ENCODE assay signal across 23 cellular contexts in the genomic region with DNA sequence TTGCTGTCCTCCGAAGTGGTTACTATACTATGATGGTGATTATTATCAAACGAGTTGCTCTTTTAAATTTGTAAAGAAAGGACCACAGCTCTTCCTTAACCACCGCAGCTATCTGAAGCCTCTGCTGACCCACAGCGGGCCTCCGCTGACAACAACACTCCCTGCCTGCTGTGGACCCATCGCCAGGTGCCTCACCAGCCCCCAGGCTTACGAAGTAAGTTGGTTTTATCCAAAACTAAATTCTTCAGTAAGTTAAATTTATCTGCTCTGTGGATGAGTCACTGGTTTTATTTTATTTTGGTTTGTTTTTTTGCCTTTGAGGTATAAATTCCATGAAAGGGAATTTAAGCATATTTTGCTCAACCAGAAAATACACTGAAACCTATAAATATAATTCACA.
"Had no signal": no experiment of that assay in that cellular context is flagged by ENCODE, and none has a peak within 500 bp of the region (broad histone marks: within the 10 kb centered on the region; RNA-seq: fewer than 3 reads in every experiment).

No MANE protein-coding gene starts in this region.

- H3K4me3 Mint-ChIP-seq: activated CD4-positive, alpha-beta memory T cell treated with anti-CD3 and anti-CD28 coated beads, Interleukin-2, amount 10 ng/mL, durations not matched to agents 7 days and 5 days; activated CD4-positive, alpha-beta T cell treated with anti-CD3 and anti-CD28 coated beads, Interleukin-2, amount 10 ng/mL, durations not matched to agents 24 days and 14 days; activated naive CD4-positive, alpha-beta T cell treated with anti-CD3 and anti-CD28 coated beads for 36 hours; activated naive CD8-positive, alpha-beta T cell treated with anti-CD3 and anti-CD28 coated beads, Interleukin-2, amount 10 ng/mL, durations not matched to agents 7 days and 5 days; activated T-cell treated with anti-CD3 and anti-CD28 coated beads, Interleukin-2, amount 50 U/mL, for 72 hours; natural killer cell treated with Interleukin-12 subunit alpha and Interleukin-12 subunit beta and Interleukin-15 and Interleukin-18, amount 100 ng/mL, for 72 hours; T-helper 1 cell treated with Interleukin-12 subunit alpha and Interleukin-12 subunit beta and Interleukin-4 antibody, amounts not matched to agents 30 μg/mL and 1 μg/mL, for 36 hours had no signal

- H3K27ac ChIP-seq: gastrocnemius medialis, pancreas, psoas muscle, right atrium auricular region, tibial nerve had no signal

- H3K9me3 Mint-ChIP-seq: activated CD4-positive, alpha-beta memory T cell treated with anti-CD3 and anti-CD28 coated beads, Interleukin-2, amount 10 ng/mL, durations not matched to agents 7 days and 5 days; activated CD4-positive, alpha-beta T cell treated with anti-CD3 and anti-CD28 coated beads, Interleukin-2, amount 10 ng/mL, durations not matched to agents 24 days and 14 days; activated naive CD4-positive, alpha-beta T cell treated with anti-CD3 and anti-CD28 coated beads for 36 hours; activated naive CD8-positive, alpha-beta T cell treated with anti-CD3 and anti-CD28 coated beads, Interleukin-2, amount 10 ng/mL, durations not matched to agents 7 days and 5 days; activated T-cell treated with anti-CD3 and anti-CD28 coated beads, Interleukin-2, amount 50 U/mL, for 72 hours; natural killer cell treated with Interleukin-12 subunit alpha and Interleukin-12 subunit beta and Interleukin-15 and Interleukin-18, amount 100 ng/mL, for 72 hours; T-helper 1 cell treated with Interleukin-12 subunit alpha and Interleukin-12 subunit beta and Interleukin-4 antibody, amounts not matched to agents 30 μg/mL and 1 μg/mL, for 36 hours had no signal

- H3K36me3 Mint-ChIP-seq: natural killer cell treated with Interleukin-12 subunit alpha and Interleukin-12 subunit beta and Interleukin-15 and Interleukin-18, amount 100 ng/mL, for 72 hours had no signal

- ATAC-seq: activated CD4-positive, CD25-positive, alpha-beta regulatory T cell treated with anti-CD3 and anti-CD28 coated beads, Interleukin-2, amount 50 U/mL, for 24 hours; activated T-cell treated with anti-CD3 and anti-CD28 coated beads, Interleukin-2, amount 50 U/mL, for 72 hours; gastrocnemius medialis; left ventricle myocardium superior; natural killer cell treated with Interleukin-12 subunit alpha and Interleukin-12 subunit beta and Interleukin-15 and Interleukin-18, amount 100 ng/mL, for 72 hours; pancreas; psoas muscle; stimulated activated naive CD8-positive, alpha-beta T cell treated with anti-CD3 and anti-CD28 coated beads, Interleukin-15, Interleukin-2, amounts not matched to agents 100 U/mL and 50 U/mL, for 24 hours had no signal

- H3K27ac Mint-ChIP-seq: activated CD4-positive, alpha-beta memory T cell treated with anti-CD3 and anti-CD28 coated beads, Interleukin-2, amount 10 ng/mL, durations not matched to agents 7 days and 5 days; activated CD4-positive, alpha-beta T cell treated with anti-CD3 and anti-CD28 coated beads, Interleukin-2, amount 10 ng/mL, durations not matched to agents 24 days and 14 days; activated naive CD4-positive, alpha-beta T cell treated with anti-CD3 and anti-CD28 coated beads for 36 hours; activated naive CD8-positive, alpha-beta T cell treated with anti-CD3 and anti-CD28 coated beads, Interleukin-2, amount 10 ng/mL, durations not matched to agents 7 days and 5 days; activated T-cell treated with anti-CD3 and anti-CD28 coated beads, Interleukin-2, amount 50 U/mL, for 72 hours; T-helper 1 cell treated with Interleukin-12 subunit alpha and Interleukin-12 subunit beta and Interleukin-4 antibody, amounts not matched to agents 30 μg/mL and 1 μg/mL, for 36 hours had no signal

- DNase-seq: activated CD4-positive, alpha-beta memory T cell treated with anti-CD3 and anti-CD28 coated beads, Interleukin-2, amount 10 ng/mL, durations not matched to agents 7 days and 5 days; activated CD4-positive, alpha-beta T cell treated with anti-CD3 and anti-CD28 coated beads, Interleukin-2, amount 10 ng/mL, durations not matched to agents 24 days and 14 days; activated effector memory CD4-positive, alpha-beta T cell treated with Interleukin-2 at 50 U/mL for 16 hours; activated naive CD4-positive, alpha-beta T cell treated with anti-CD3 and anti-CD28 coated beads for 36 hours; activated naive CD8-positive, alpha-beta T cell treated with anti-CD3 and anti-CD28 coated beads, Interleukin-2, amount 10 ng/mL, durations not matched to agents 7 days and 5 days; activated T-cell treated with anti-CD3 and anti-CD28 coated beads, Interleukin-2, amount 50 U/mL, for 72 hours; amygdala; central memory CD4-positive, alpha-beta T cell; gastrocnemius medialis; head of caudate nucleus; left ventricle myocardium superior; mammary epithelial cell; pancreas; psoas muscle; stimulated activated CD4-positive, alpha-beta T cell treated with anti-CD3 and anti-CD28 coated beads, Interleukin-4, amount 100 ng/mL, for 4 hours; stimulated activated naive CD8-positive, alpha-beta T cell treated with anti-CD3 and anti-CD28 coated beads, Interleukin-15, Interleukin-2, amounts not matched to agents 100 U/mL and 50 U/mL, for 24 hours had no signal

- H3K4me1 Mint-ChIP-seq: activated CD4-positive, alpha-beta memory T cell treated with anti-CD3 and anti-CD28 coated beads, Interleukin-2, amount 10 ng/mL, durations not matched to agents 7 days and 5 days; activated CD4-positive, alpha-beta T cell treated with anti-CD3 and anti-CD28 coated beads, Interleukin-2, amount 10 ng/mL, durations not matched to agents 24 days and 14 days; activated naive CD8-positive, alpha-beta T cell treated with anti-CD3 and anti-CD28 coated beads, Interleukin-2, amount 10 ng/mL, durations not matched to agents 7 days and 5 days had no signal

- H3K4me3 ChIP-seq: dorsolateral prefrontal cortex, esophagus muscularis mucosa, gastrocnemius medialis, pancreas, psoas muscle, right atrium auricular region, tibial nerve had no signal

- H3K36me3 ChIP-seq: esophagus muscularis mucosa, gastrocnemius medialis, pancreas, right atrium auricular region had no signal

- H3K27me3 Mint-ChIP-seq: activated CD4-positive, alpha-beta memory T cell treated with anti-CD3 and anti-CD28 coated beads, Interleukin-2, amount 10 ng/mL, durations not matched to agents 7 days and 5 days; activated CD4-positive, alpha-beta T cell treated with anti-CD3 and anti-CD28 coated beads, Interleukin-2, amount 10 ng/mL, durations not matched to agents 24 days and 14 days; activated naive CD8-positive, alpha-beta T cell treated with anti-CD3 and anti-CD28 coated beads, Interleukin-2, amount 10 ng/mL, durations not matched to agents 7 days and 5 days; natural killer cell treated with Interleukin-12 subunit alpha and Interleukin-12 subunit beta and Interleukin-15 and Interleukin-18, amount 100 ng/mL, for 72 hours had no signal

- H3K9me3 ChIP-seq: esophagus muscularis mucosa, gastrocnemius medialis, pancreas, psoas muscle, right atrium auricular region, tibial nerve had no signal

- H3K4me1 ChIP-seq: gastrocnemius medialis, pancreas, psoas muscle, right atrium auricular region, tibial nerve had no signal

- H3K27me3 ChIP-seq: esophagus muscularis mucosa, gastrocnemius medialis, right atrium auricular region had no signal
